ENCODE assay signal across 8 cellular contexts in genomic region chr3:151227438-151228290, GRCh38. TPM values are rescaled to one million over a fixed set of nuclear protein-coding genes. Genes with fewer than 3 reads are reported as not detected.
DNase-seq lines count a peak whose midpoint lies in the region; ATAC-seq lines count a peak whose summit lies in the region.

No MANE protein-coding gene starts in this region.

- no peaks in the 10 kb centered on the region for H3K9me3 ChIP-seq in mesenchymal stem cell (ENCODE audit: control insufficient read depth, low read length)

- no peak overlapping the region for H3K4me2 ChIP-seq in mesenchymal stem cell (ENCODE audit: low read length, poor library complexity, severe bottlenecking)

- peak overlapping the region; percentile 66 for H4K8ac ChIP-seq in mesenchymal stem cell (ENCODE audit: low read length)

- H3K4me1 ChIP-seq in mesenchymal stem cell (ENCODE audit: control insufficient read depth, insufficient read depth, low read depth, low read length) = peaks cover 7% of the 10 kb centered on the region

- no peak overlapping the region for H2BK15ac ChIP-seq in mesenchymal stem cell (ENCODE audit: low read depth, poor library complexity, severe bottlenecking)

- peaks cover 3% of the 10 kb centered on the region for H3K9me3 Mint-ChIP-seq in activated CD4-positive, alpha-beta memory T cell treated with anti-CD3 and anti-CD28 coated beads, Interleukin-2, amount 10 ng/mL, durations not matched to agents 7 days and 5 days

- H3K79me1 ChIP-seq in mesenchymal stem cell (replicated peaks; ENCODE audit: low read length, poor library complexity, severe bottlenecking) = no peaks in the 10 kb centered on the region

- H4K91ac ChIP-seq in mesenchymal stem cell (ENCODE audit: low read length) = peak overlapping the region; percentile 76

- peak overlapping the region in 1 of 2 experiments; percentile 11 for H2BK12ac ChIP-seq in mesenchymal stem cell (ENCODE audit: low read length in 2 of 2)

- WGBS in mesenchymal stem cell = 74% methylated on average over 3 of the region's 9 CpGs

- H3K36me3 Mint-ChIP-seq in activated CD4-positive, alpha-beta memory T cell treated with anti-CD3 and anti-CD28 coated beads, Interleukin-2, amount 10 ng/mL, durations not matched to agents 7 days and 5 days (ENCODE audit: low read depth) = peaks cover 5% of the 10 kb centered on the region

- peak overlapping the region; percentile 17 to 44 for H3K18ac ChIP-seq in mesenchymal stem cell (ENCODE audit: low read depth in 1 of 2, low read length in 2 of 2)

- H3K4me1 Mint-ChIP-seq in activated CD4-positive, alpha-beta memory T cell treated with anti-CD3 and anti-CD28 coated beads, Interleukin-2, amount 10 ng/mL, durations not matched to agents 7 days and 5 days = peaks cover 55% of the 10 kb centered on the region

- no peak overlapping the region for H3K14ac ChIP-seq in mesenchymal stem cell (ENCODE audit: low read length in 2 of 2)

- no peak overlapping the region for H2BK5ac ChIP-seq in mesenchymal stem cell (ENCODE audit: low read depth, low read length, poor library complexity, severe bottlenecking)

- H3K23ac ChIP-seq in mesenchymal stem cell (ENCODE audit: low read length in 2 of 2) = no peak overlapping the region

- H2AK5ac ChIP-seq in mesenchymal stem cell (ENCODE audit: low read length, severe bottlenecking) = no peak overlapping the region

- H3K27ac Mint-ChIP-seq in activated CD4-positive, alpha-beta memory T cell treated with anti-CD3 and anti-CD28 coated beads, Interleukin-2, amount 10 ng/mL, durations not matched to agents 7 days and 5 days = peak overlapping the region; percentile 53

- no peak overlapping the region for H2BK120ac ChIP-seq in mesenchymal stem cell (ENCODE audit: low read depth, low read length)

- no peaks in the 10 kb centered on the region for H3K27me3 ChIP-seq in mesenchymal stem cell (ENCODE audit: control insufficient read depth in 1 of 2, insufficient read depth in 1 of 2, low read length in 2 of 2)

- no peak overlapping the region for H2AFZ ChIP-seq in mesenchymal stem cell (ENCODE audit: low read depth, low read length)

- DNase-seq in Ammon's horn (ENCODE audit: low spot score) (peak; percentile 91), NCI-H526 treated with DMSO at 0.1 percent for 48 hours (lab: John Stamatoyannopoulos, UW) (peak; percentile 45), mesenchymal stem cell (peak; percentile 90)
- peak; percentile 85 for DNase-seq in activated CD4-positive, alpha-beta memory T cell treated with anti-CD3 and anti-CD28 coated beads, Interleukin-2, amount 10 ng/mL, durations not matched to agents 7 days and 5 days
- peak; percentile 66 for DNase-seq in effector CD4-positive, alpha-beta T cell
- peak; percentile 56 for DNase-seq in stimulated activated CD8-positive, alpha-beta memory T cell treated with anti-CD3 and anti-CD28 coated beads, Interleukin-12 subunit alpha, Interleukin-12 subunit beta, amount 100 ng/mL, for 4 hours (ENCODE audit: low read depth)

- no peaks in the 10 kb centered on the region for H3K27me3 Mint-ChIP-seq in activated CD4-positive, alpha-beta memory T cell treated with anti-CD3 and anti-CD28 coated beads, Interleukin-2, amount 10 ng/mL, durations not matched to agents 7 days and 5 days

- H3K36me3 ChIP-seq in mesenchymal stem cell (ENCODE audit: control insufficient read depth in 1 of 2, insufficient read depth in 2 of 2, low read depth in 1 of 2, low read length in 2 of 2) = no peaks in the 10 kb centered on the region

- POLR2A ChIA-PET in activated CD4-positive, alpha-beta memory T cell treated with anti-CD3 and anti-CD28 coated beads, Interleukin-2, amount 10 ng/mL, durations not matched to agents 7 days and 5 days (lab: Charles Lee) = interaction anchor here (0.9 to 4.5 kb wide), 9 partner anchors 20 to 78 kb away, joined by 3 to 40 read pairs (median 5); partner anchors contain the start of genes GPR171 and P2RY14

- H3K4me3 ChIP-seq in mesenchymal stem cell (ENCODE audit: insufficient read depth in 1 of 2, low read depth in 1 of 2, low read length in 2 of 2) = no peak overlapping the region

- H3K4me3 Mint-ChIP-seq in activated CD4-positive, alpha-beta memory T cell treated with anti-CD3 and anti-CD28 coated beads, Interleukin-2, amount 10 ng/mL, durations not matched to agents 7 days and 5 days = peak overlapping the region; percentile 21

- H3K9ac ChIP-seq in mesenchymal stem cell (ENCODE audit: low read length) = peak overlapping the region; percentile 63

- CTCF ChIA-PET in activated CD4-positive, alpha-beta memory T cell treated with anti-CD3 and anti-CD28 coated beads, Interleukin-2, amount 10 ng/mL, durations not matched to agents 7 days and 5 days (lab: Charles Lee) = interaction anchor here (0.6 to 8.2 kb wide), 41 partner anchors 8 to 611 kb away, joined by 3 to 160 read pairs (median 4); partner anchors contain the start of genes GPR171, GPR87 and P2RY14

- peak overlapping the region in 1 of 2 experiments; percentile 42 for H3K4ac ChIP-seq in mesenchymal stem cell (ENCODE audit: low read depth in 1 of 2, low read length in 2 of 2)

- H3K27ac ChIP-seq in mesenchymal stem cell (ENCODE audit: low read length, poor library complexity, severe bottlenecking) = peak overlapping the region; percentile 65

- ATAC-seq in GM18868 (IDR thresholded peaks at IDR 0.05; ENCODE audit: unreplicated experiment) = peak; percentile 79
- peak; percentile 72 for ATAC-seq in HG03097 (IDR thresholded peaks at IDR 0.05; ENCODE audit: low FRiP score, unreplicated experiment)

RNA-seq across cellular contexts. Expression of gene GPR171, which starts 24.6 kb away (rescaled TPM):
- total RNA-seq in activated CD4-positive, alpha-beta memory T cell treated with anti-CD3 and anti-CD28 coated beads, Interleukin-2, amount 10 ng/mL, durations not matched to agents 7 days and 5 days = 100 to 1,000 TPM; 204 to 222 TPM
- polyA plus RNA-seq in mesenchymal stem cell (2013, experiment 1 of 2) = not detected
- polyA plus RNA-seq in mesenchymal stem cell (2013, experiment 2 of 2) = 0.04 TPM

RNA-seq across cellular contexts. Expression of gene P2RY14, which starts 50.7 kb away (rescaled TPM):
- total RNA-seq in activated CD4-positive, alpha-beta memory T cell treated with anti-CD3 and anti-CD28 coated beads, Interleukin-2, amount 10 ng/mL, durations not matched to agents 7 days and 5 days = 1 to 10 TPM; 1.2 to 1.4 TPM
- polyA plus RNA-seq in mesenchymal stem cell (2013, experiment 1 of 2) = 4.2 TPM
- 4.0 TPM for polyA plus RNA-seq in mesenchymal stem cell (2013, experiment 2 of 2)
